Comparison of ENCODE assay signal across 1 cellular context in genomic region chr10:124598773-124599587, GRCh38.
TF ChIP-seq lines count a peak whose summit lies in the region.

No MANE protein-coding gene starts in this region.

TF ChIP-seq in HEK293, 187 proteins besides CTCF, POLR2A, EP300 and RAD21 (continued from another document):
- TF ChIP-seq, protein P1, sequence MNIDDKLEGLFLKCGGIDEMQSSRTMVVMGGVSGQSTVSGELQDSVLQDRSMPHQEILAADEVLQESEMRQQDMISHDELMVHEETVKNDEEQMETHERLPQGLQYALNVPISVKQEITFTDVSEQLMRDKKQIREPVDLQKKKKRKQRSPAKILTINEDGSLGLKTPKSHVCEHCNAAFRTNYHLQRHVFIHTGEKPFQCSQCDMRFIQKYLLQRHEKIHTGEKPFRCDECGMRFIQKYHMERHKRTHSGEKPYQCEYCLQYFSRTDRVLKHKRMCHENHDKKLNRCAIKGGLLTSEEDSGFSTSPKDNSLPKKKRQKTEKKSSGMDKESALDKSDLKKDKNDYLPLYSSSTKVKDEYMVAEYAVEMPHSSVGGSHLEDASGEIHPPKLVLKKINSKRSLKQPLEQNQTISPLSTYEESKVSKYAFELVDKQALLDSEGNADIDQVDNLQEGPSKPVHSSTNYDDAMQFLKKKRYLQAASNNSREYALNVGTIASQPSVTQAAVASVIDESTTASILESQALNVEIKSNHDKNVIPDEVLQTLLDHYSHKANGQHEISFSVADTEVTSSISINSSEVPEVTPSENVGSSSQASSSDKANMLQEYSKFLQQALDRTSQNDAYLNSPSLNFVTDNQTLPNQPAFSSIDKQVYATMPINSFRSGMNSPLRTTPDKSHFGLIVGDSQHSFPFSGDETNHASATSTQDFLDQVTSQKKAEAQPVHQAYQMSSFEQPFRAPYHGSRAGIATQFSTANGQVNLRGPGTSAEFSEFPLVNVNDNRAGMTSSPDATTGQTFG (tag by site-specific recombination; IDR thresholded peaks at IDR 0.05; ENCODE audit: borderline replicate concordance): no peak
- TF ChIP-seq HIC1 (tag by site-specific recombination; IDR thresholded peaks at IDR 0.05): no peak
- peak; percentile 96 for TF ChIP-seq ZNF366 (tag by site-specific recombination; conservative IDR thresholded peaks at IDR 0.05)
- TF ChIP-seq ZNF776 (tag by site-specific recombination; IDR thresholded peaks at IDR 0.05; ENCODE audit: borderline replicate concordance): no peak
- TF ChIP-seq ZXDB (tag by site-specific recombination; IDR thresholded peaks at IDR 0.05): no peak
